Comparison of ENCODE assay signal across 9 cellular contexts in genomic region chr1:209805341-209805781, GRCh38. TPM values are rescaled to one million over a fixed set of nuclear protein-coding genes. Genes with fewer than 3 reads are reported as not detected.
A peak's percentile ranks its signal among the peaks of the same experiment; 100 is the strongest.
DNase-seq lines count a peak whose midpoint lies in the region; ATAC-seq and TF ChIP-seq lines count a peak whose summit lies in the region.
"Had no signal": no experiment of that assay in that cellular context is flagged by ENCODE, and none has a peak within 500 bp of the region (broad histone marks: within the 10 kb centered on the region; RNA-seq: fewer than 3 reads in every experiment).

No MANE protein-coding gene starts in this region.

- peaks cover 21% of the 10 kb centered on the region for H3K4me1 Mint-ChIP-seq in activated CD8-positive, alpha-beta T cell treated with anti-CD3 and anti-CD28 coated beads for 36 hours (ENCODE audit: low read depth)
- H3K4me1 Mint-ChIP-seq in progenitor cell of endocrine pancreas (ENCODE audit: low read depth) = peaks cover 21% of the 10 kb centered on the region

- no peak for ATAC-seq in activated CD8-positive, alpha-beta T cell treated with anti-CD3 and anti-CD28 coated beads for 36 hours
- ATAC-seq in right cardiac atrium (peak; percentile 10 to 19), HG03469 (IDR thresholded peaks at IDR 0.05; ENCODE audit: unreplicated experiment) (no peak)

- H3K27me3 Mint-ChIP-seq in activated CD8-positive, alpha-beta T cell treated with anti-CD3 and anti-CD28 coated beads for 36 hours = peaks cover 3% of the 10 kb centered on the region
- H3K27me3 Mint-ChIP-seq in progenitor cell of endocrine pancreas = no peaks in the 10 kb centered on the region

- H3K4me1 ChIP-seq in right cardiac atrium (ENCODE audit: control insufficient read depth, insufficient read depth, low read length) = peaks cover 4% of the 10 kb centered on the region

- TF ChIP-seq CTCF in activated CD8-positive, alpha-beta T cell treated with anti-CD3 and anti-CD28 coated beads for 36 hours (IDR thresholded peaks at IDR 0.05) = no peak
- peak; percentile 38 for TF ChIP-seq CTCF in progenitor cell of endocrine pancreas (IDR thresholded peaks at IDR 0.05; ENCODE audit: unreplicated experiment)

- CTCF ChIA-PET in activated CD8-positive, alpha-beta T cell treated with anti-CD3 and anti-CD28 coated beads for 36 hours (lab: Charles Lee) = interaction anchor here (5.7 kb wide), 1 partner anchor 17 kb away, joined by 31 read pairs; no protein-coding TSS in a partner anchor

- intact Hi-C loops in activated CD8-positive, alpha-beta T cell treated with anti-CD3 and anti-CD28 coated beads for 36 hours (cut with micrococcal nuclease) = no loop called here
- intact Hi-C loops in right cardiac atrium (cut with DNase I) (no loop called here), posterior vena cava (cut with DNase I) (no loop called here)

- POLR2A ChIA-PET in activated CD8-positive, alpha-beta T cell treated with anti-CD3 and anti-CD28 coated beads for 36 hours (lab: Charles Lee) = interaction anchor here (0.6 to 1.3 kb wide), 3 partner anchors 10 to 146 kb away, joined by 3 read pairs; no protein-coding TSS in a partner anchor

- DNase-seq in H7 = peak; percentile 81
- DNase-seq in activated CD8-positive, alpha-beta T cell treated with anti-CD3 and anti-CD28 coated beads for 36 hours = no peak
- DNase-seq in right cardiac atrium = peak in 2 of 3 donors; percentile 46 to 65
- peak; percentile 30 for DNase-seq in progenitor cell of endocrine pancreas (ENCODE audit: low spot score, unreplicated experiment)
- no peak for DNase-seq in Ammon's horn (ENCODE audit: low spot score)
- DNase-seq in activated CD4-positive, alpha-beta T cell treated with anti-CD3 and anti-CD28 coated beads, Interleukin-2, amount 50 U/mL, for 48 hours = no peak
- no peak for DNase-seq in posterior vena cava (ENCODE audit: low spot score)
- DNase-seq: NCI-H2227 treated with DMSO at 0.1 percent for 48 hours had no signal

- H3K36me3 Mint-ChIP-seq in activated CD8-positive, alpha-beta T cell treated with anti-CD3 and anti-CD28 coated beads for 36 hours (ENCODE audit: low read depth) = no peaks in the 10 kb centered on the region
- H3K36me3 Mint-ChIP-seq in progenitor cell of endocrine pancreas (ENCODE audit: insufficient read depth) = no peaks in the 10 kb centered on the region

- H3K36me3 ChIP-seq in H7 (replicated peaks; ENCODE audit: control insufficient read depth, insufficient read depth, low read length) = no peaks in the 10 kb centered on the region

- peak overlapping the region; percentile 1 for H3K27ac ChIP-seq in right cardiac atrium (ENCODE audit: low read length)

- H3K9me3 Mint-ChIP-seq in activated CD8-positive, alpha-beta T cell treated with anti-CD3 and anti-CD28 coated beads for 36 hours = no peaks in the 10 kb centered on the region
- H3K9me3 Mint-ChIP-seq in progenitor cell of endocrine pancreas (ENCODE audit: low read depth) = no peaks in the 10 kb centered on the region

- 39% methylated on average over 19 of the region's 19 CpGs for WGBS in right cardiac atrium

- H3K4me3 ChIP-seq in H7 (ENCODE audit: insufficient read depth, low read depth, low read length) = peak overlapping the region; percentile 48
- peak overlapping the region; percentile 49 for H3K4me3 ChIP-seq in right cardiac atrium (ENCODE audit: low read length)

- no peak overlapping the region for H3K27ac Mint-ChIP-seq in activated CD8-positive, alpha-beta T cell treated with anti-CD3 and anti-CD28 coated beads for 36 hours
- H3K27ac Mint-ChIP-seq in progenitor cell of endocrine pancreas = peak overlapping the region; percentile 98

- H3K27me3 ChIP-seq in H7 (ENCODE audit: control insufficient read depth, insufficient read depth, low read length) (peaks cover 26% of the 10 kb centered on the region; the same call in 1 of the 2 replicates), right cardiac atrium (ENCODE audit: control insufficient read depth, insufficient read depth) (no peaks in the 10 kb centered on the region)

- peak overlapping the region; percentile 77 for H3K4me3 Mint-ChIP-seq in activated CD8-positive, alpha-beta T cell treated with anti-CD3 and anti-CD28 coated beads for 36 hours
- peak overlapping the region; percentile 94 for H3K4me3 Mint-ChIP-seq in progenitor cell of endocrine pancreas (ENCODE audit: low read depth)

- H3K9me3 ChIP-seq in right cardiac atrium (ENCODE audit: control insufficient read depth, low read length) = no peaks in the 10 kb centered on the region

RNA-seq across cellular contexts. Expression of gene IRF6, which starts 0.6 kb away (rescaled TPM):
- total RNA-seq in H7 (2014; rRNA removed; shearing (Covaris generic)) = 2.3 and 4.1 TPM in 2 replicates
- 1 to 10 TPM; 1.2 TPM for total RNA-seq in activated CD8-positive, alpha-beta T cell treated with anti-CD3 and anti-CD28 coated beads for 36 hours
- total RNA-seq in right cardiac atrium (10 to 100 TPM; 27.7 to 45.4 (median 36.4) TPM), progenitor cell of endocrine pancreas (19.6 and 23.4 TPM in 2 replicates), posterior vena cava (1 to 10 TPM; 1.8 to 2.7 TPM)
- polyA plus RNA-seq in right cardiac atrium = 22.6 TPM

RNA-seq across cellular contexts. Expression of gene C1orf74, which starts 21.0 kb away (rescaled TPM):
- 5.9 and 6.1 TPM in 2 replicates for total RNA-seq in H7 (2014; rRNA removed; shearing (Covaris generic))
- 1 to 10 TPM; 2.8 to 3.0 TPM for total RNA-seq in activated CD8-positive, alpha-beta T cell treated with anti-CD3 and anti-CD28 coated beads for 36 hours
- total RNA-seq in right cardiac atrium = 1 to 10 TPM; 1.9 to 3.3 (median 2.8) TPM
- polyA plus RNA-seq in right cardiac atrium = 1.4 TPM
- 2.5 and 3.1 TPM in 2 replicates for total RNA-seq in progenitor cell of endocrine pancreas
- 1 to 10 TPM; 1.1 to 1.3 TPM for total RNA-seq in posterior vena cava

RNA-seq across cellular contexts. Expression of gene UTP25, which starts 22.4 kb away (rescaled TPM):
- 8.7 and 12.3 TPM in 2 replicates for total RNA-seq in H7 (2014; rRNA removed; shearing (Covaris generic))
- 1 to 10 TPM; 8.9 to 9.5 TPM for total RNA-seq in activated CD8-positive, alpha-beta T cell treated with anti-CD3 and anti-CD28 coated beads for 36 hours
- total RNA-seq in right cardiac atrium = 1 to 10 TPM; 2.3 to 3.1 (median 3.0) TPM
- polyA plus RNA-seq in right cardiac atrium = 1.2 TPM
- total RNA-seq in progenitor cell of endocrine pancreas = 7.4 and 7.8 TPM in 2 replicates
- 10 to 100 TPM in 1 of 2 donors, 1 to 10 TPM in 1; 6.4 to 19.1 TPM for total RNA-seq in posterior vena cava

RNA-seq across cellular contexts. Expression of gene TRAF3IP3, which starts 49.5 kb away (rescaled TPM):
- not detected in 2 replicates for total RNA-seq in H7 (2014; rRNA removed; shearing (Covaris generic))
- 100 to 1,000 TPM; 194 TPM for total RNA-seq in activated CD8-positive, alpha-beta T cell treated with anti-CD3 and anti-CD28 coated beads for 36 hours
- 1 to 10 TPM in 3 of 4 donors, under 1 TPM in 1; 0.91 to 2.7 (median 1.4) TPM for total RNA-seq in right cardiac atrium
- polyA plus RNA-seq in right cardiac atrium = 0.63 TPM
- not detected in 2 replicates for total RNA-seq in progenitor cell of endocrine pancreas
- 1 to 10 TPM; 2.8 to 3.1 TPM for total RNA-seq in posterior vena cava

Comparison
In these comparisons a context has a peak if more than half of its experiments do, and no peak if none do; other contexts are left out.
1. DNase-seq: peak in H7 (single experiment), right cardiac atrium (2 of 3) and progenitor cell of endocrine pancreas (single experiment); none in activated CD8-positive, alpha-beta T cell treated with anti-CD3 and anti-CD28 coated beads for 36 hours (single experiment), Ammon's horn (single experiment), activated CD4-positive, alpha-beta T cell treated with anti-CD3 and anti-CD28 coated beads, Interleukin-2, amount 50 U/mL, for 48 hours (0 of 2) and posterior vena cava (single experiment).
2. ATAC-seq: peak in right cardiac atrium (2 of 2); none in activated CD8-positive, alpha-beta T cell treated with anti-CD3 and anti-CD28 coated beads for 36 hours (single experiment) and HG03469 (single experiment).